ENCODE assay signal across 9 cellular contexts in genomic region chr5:170681013-170681433, GRCh38.
DNase-seq lines count a peak whose midpoint lies in the region; ATAC-seq, FAIRE-seq and TF ChIP-seq lines count a peak whose summit lies in the region.
"Had no signal": no experiment of that assay in that cellular context is flagged by ENCODE, and none has a peak within 500 bp of the region (broad histone marks: within the 10 kb centered on the region; RNA-seq: fewer than 3 reads in every experiment).

No MANE protein-coding gene starts in this region.

- H2AK5ac ChIP-seq in mesenchymal stem cell (ENCODE audit: low read length, severe bottlenecking), result no peak overlapping the region

- no peak overlapping the region for H4K8ac ChIP-seq in mesenchymal stem cell (ENCODE audit: low read length)

- H2BK15ac ChIP-seq in mesenchymal stem cell (ENCODE audit: low read depth, poor library complexity, severe bottlenecking), result no peak overlapping the region

- DNase-seq in EH (ENCODE audit: low read depth) (peak; percentile 50), NOMO-1 (lab: John Stamatoyannopoulos, UW; ENCODE audit: unreplicated experiment in 2 of 2) (peak; percentile 85 to 89), bronchial epithelial cell (ENCODE audit: low read depth) (peak; percentile 17), mesenchymal stem cell (peak; percentile 62), sigmoid colon (no peak), superior temporal gyrus (ENCODE audit: extremely low spot score) (no peak), H4 (ENCODE audit: low spot score) (no peak)

- H3K9ac ChIP-seq in mesenchymal stem cell (ENCODE audit: low read length), result no peak overlapping the region
- H3K9ac ChIP-seq: KMS-11 had no signal

- H3K9me3 ChIP-seq in mesenchymal stem cell (ENCODE audit: control insufficient read depth, low read length), result no peaks in the 10 kb centered on the region
- no peaks in the 10 kb centered on the region for H3K9me3 ChIP-seq in sigmoid colon

- no peak overlapping the region for H3K4ac ChIP-seq in mesenchymal stem cell (ENCODE audit: low read depth in 1 of 2, low read length in 2 of 2)

- no peak for TF ChIP-seq POLR2A in sigmoid colon (IDR thresholded peaks at IDR 0.05)

- H2AFZ ChIP-seq in mesenchymal stem cell (ENCODE audit: low read depth, low read length), result no peak overlapping the region

- FAIRE-seq in bronchial epithelial cell (lab: Jason Lieb, UNC), result no peak

- whole genome bisulfite sequencing in mesenchymal stem cell, result under 1% methylated on average over 26 of the region's 28 CpGs
- WGBS in sigmoid colon, 2 donors, result 3 to 8% methylated on average over 28 of the region's 28 CpGs

- no peak for TF ChIP-seq EP300 in sigmoid colon (IDR thresholded peaks at IDR 0.05)

- H4K91ac ChIP-seq in mesenchymal stem cell (ENCODE audit: low read length), result no peak overlapping the region

- H2BK5ac ChIP-seq in mesenchymal stem cell (ENCODE audit: low read depth, low read length, poor library complexity, severe bottlenecking), result no peak overlapping the region

- H2BK120ac ChIP-seq in mesenchymal stem cell (ENCODE audit: low read depth, low read length), result no peak overlapping the region

- H3K27ac ChIP-seq in mesenchymal stem cell (ENCODE audit: low read length, poor library complexity, severe bottlenecking) (no peak overlapping the region), sigmoid colon (no peak overlapping the region)
- H3K27ac ChIP-seq: KMS-11 had no signal

- TF ChIP-seq CTCF in bronchial epithelial cell (IDR thresholded peaks at IDR 0.05; ENCODE audit: insufficient read depth, low read length, severe bottlenecking), result no peak
- no peak for TF ChIP-seq CTCF in sigmoid colon (IDR thresholded peaks at IDR 0.05)

- H2BK12ac ChIP-seq in mesenchymal stem cell (ENCODE audit: low read length in 2 of 2), result no peak overlapping the region

- ATAC-seq in GM21825 (IDR thresholded peaks at IDR 0.05; ENCODE audit: unreplicated experiment), result peak; percentile 70

- H3K79me1 ChIP-seq in mesenchymal stem cell (replicated peaks; ENCODE audit: low read length, poor library complexity, severe bottlenecking), result no peaks in the 10 kb centered on the region

- H3K23ac ChIP-seq in mesenchymal stem cell (ENCODE audit: low read length in 2 of 2), result no peak overlapping the region

- intact Hi-C loops in sigmoid colon (cut with DNase I), result no loop called here

- H3K14ac ChIP-seq in mesenchymal stem cell (ENCODE audit: low read length in 2 of 2), result no peak overlapping the region

- H3K4me2 ChIP-seq in mesenchymal stem cell (ENCODE audit: low read length, poor library complexity, severe bottlenecking), result peak overlapping the region; percentile 41
- H3K4me2 ChIP-seq: KMS-11 had no signal

- no peaks in the 10 kb centered on the region for H3K27me3 ChIP-seq in bronchial epithelial cell (ENCODE audit: control insufficient read depth, insufficient read depth, low read length)
- peaks cover 45% of the 10 kb centered on the region in 2 experiments for H3K27me3 ChIP-seq in mesenchymal stem cell (ENCODE audit: control insufficient read depth in 1 of 2, insufficient read depth in 1 of 2, low read length in 2 of 2)
- H3K27me3 ChIP-seq in sigmoid colon, result peaks cover 5 to 43% (median 9%) of the 10 kb centered on the region in 3 donors

- H3K4me3 ChIP-seq in bronchial epithelial cell (ENCODE audit: low read depth, low read length) (no peak overlapping the region), mesenchymal stem cell (ENCODE audit: insufficient read depth in 1 of 2, low read depth in 1 of 2, low read length in 2 of 2) (peak overlapping the region in 1 of 2 experiments; percentile 29), sigmoid colon (no peak overlapping the region)

- no peak overlapping the region for H3K18ac ChIP-seq in mesenchymal stem cell (ENCODE audit: low read depth in 1 of 2, low read length in 2 of 2)

- H3K36me3 ChIP-seq in bronchial epithelial cell (ENCODE audit: control insufficient read depth, insufficient read depth, low read length), result no peaks in the 10 kb centered on the region
- no peaks in the 10 kb centered on the region for H3K36me3 ChIP-seq in mesenchymal stem cell (ENCODE audit: control insufficient read depth in 1 of 2, insufficient read depth in 2 of 2, low read depth in 1 of 2, low read length in 2 of 2)
- H3K36me3 ChIP-seq in sigmoid colon, result no peaks in the 10 kb centered on the region

- H3K4me1 ChIP-seq in mesenchymal stem cell (ENCODE audit: control insufficient read depth, insufficient read depth, low read depth, low read length) (peaks cover 6% of the 10 kb centered on the region), sigmoid colon (peaks cover 0 to 6% (median 2%) of the 10 kb centered on the region in 4 donors)

Comparison
In these comparisons a context has a peak if more than half of its experiments do, and no peak if none do; other contexts are left out.
1. DNase-seq: peak in EH (single experiment), NOMO-1 (2 of 2), bronchial epithelial cell (single experiment) and mesenchymal stem cell (single experiment); none in sigmoid colon (single experiment), superior temporal gyrus (single experiment) and H4 (single experiment).